ENCODE assay signal across 26 cellular contexts in the genomic region with DNA sequence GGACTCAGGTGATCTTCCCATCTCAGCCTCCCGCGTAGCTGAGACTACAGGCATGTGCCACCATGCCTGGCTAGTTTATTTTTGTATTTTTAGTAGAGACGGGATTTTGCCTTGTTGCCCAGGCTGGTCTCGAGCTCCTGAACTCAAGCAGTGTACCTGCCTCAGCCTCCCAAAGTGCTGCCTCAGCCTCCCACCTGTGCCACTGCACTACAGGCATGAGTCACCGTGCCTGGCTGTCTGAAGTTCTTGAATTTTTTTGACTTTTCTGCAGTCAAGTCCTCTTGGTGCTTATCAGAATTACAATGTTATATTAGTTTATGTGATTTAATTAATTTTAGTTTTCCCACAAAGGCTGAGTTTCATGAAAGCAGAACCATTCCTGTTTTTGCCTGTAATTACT.
"Had no signal": no experiment of that assay in that cellular context is flagged by ENCODE, and none has a peak within 500 bp of the region (broad histone marks: within the 10 kb centered on the region; RNA-seq: fewer than 3 reads in every experiment).

No MANE protein-coding gene starts in this region.

- H3K9me3 Mint-ChIP-seq: activated CD8-positive, alpha-beta T cell treated with anti-CD3 and anti-CD28 coated beads for 36 hours; activated T-cell treated with anti-CD3 and anti-CD28 coated beads, Interleukin-2, amount 50 U/mL, for 72 hours; naive thymus-derived CD8-positive, alpha-beta T cell; neural crest cell; T-helper 1 cell treated with Interleukin-12 subunit alpha and Interleukin-12 subunit beta and Interleukin-4 antibody, amounts not matched to agents 30 μg/mL and 1 μg/mL, for 36 hours had no signal

- H3K4me3 Mint-ChIP-seq: activated CD8-positive, alpha-beta memory T cell treated with anti-CD3 and anti-CD28 coated beads, Interleukin-2, amount 10 ng/mL, durations not matched to agents 7 days and 5 days; activated CD8-positive, alpha-beta T cell treated with anti-CD3 and anti-CD28 coated beads for 36 hours; activated T-cell treated with anti-CD3 and anti-CD28 coated beads, Interleukin-2, amount 50 U/mL, for 72 hours; naive thymus-derived CD8-positive, alpha-beta T cell; neural crest cell; T-helper 1 cell treated with Interleukin-12 subunit alpha and Interleukin-12 subunit beta and Interleukin-4 antibody, amounts not matched to agents 30 μg/mL and 1 μg/mL, for 36 hours had no signal

- H3K36me3 ChIP-seq: brain microvascular endothelial cell, right atrium auricular region had no signal

- H3K4me3 ChIP-seq: adrenal gland, right atrium auricular region, spleen, tibial nerve had no signal

- ATAC-seq: activated CD8-positive, alpha-beta memory T cell treated with anti-CD3 and anti-CD28 coated beads, Interleukin-2, amount 10 ng/mL, durations not matched to agents 7 days and 5 days; activated CD8-positive, alpha-beta T cell treated with anti-CD3 and anti-CD28 coated beads for 36 hours; activated naive CD4-positive, alpha-beta T cell treated with anti-CD3 and anti-CD28 coated beads, Interleukin-2, amount 50 U/mL, for 72 hours; activated T-cell treated with anti-CD3 and anti-CD28 coated beads, Interleukin-2, amount 50 U/mL, for 72 hours; esophagus mucosa; left ventricle myocardium superior; naive thymus-derived CD8-positive, alpha-beta T cell had no signal

- DNase-seq: activated CD4-positive, alpha-beta T cell treated with anti-CD3 and anti-CD28 coated beads, Interleukin-2, amount 50 U/mL, for 1 hour; activated CD4-positive, CD25-positive, alpha-beta regulatory T cell treated with anti-CD3 and anti-CD28 coated beads, Interleukin-2, amount 50 U/mL, for 72 hours; activated CD8-positive, alpha-beta memory T cell treated with anti-CD3 and anti-CD28 coated beads, Interleukin-2, amount 10 ng/mL, durations not matched to agents 7 days and 5 days; activated CD8-positive, alpha-beta T cell treated with anti-CD3 and anti-CD28 coated beads for 36 hours; activated naive CD4-positive, alpha-beta T cell; activated T-cell treated with anti-CD3 and anti-CD28 coated beads, Interleukin-2, amount 50 U/mL, for 72 hours; adrenal gland; aorta; brain microvascular endothelial cell; foreskin fibroblast; islet precursor cell; left ventricle myocardium superior; naive thymus-derived CD8-positive, alpha-beta T cell; spleen; stimulated activated CD4-positive, alpha-beta T cell treated with anti-CD3 and anti-CD28 coated beads, Interleukin-2, amount 100 ng/mL, for 48 hours; stimulated activated naive CD4-positive, alpha-beta T cell treated with Interleukin-2 at 50 U/mL for 16 hours; T1000; WERI-Rb-1 had no signal

- H3K27ac ChIP-seq: adrenal gland, brain microvascular endothelial cell, parathyroid adenoma, right atrium auricular region, spleen, tibial nerve, WERI-Rb-1 had no signal

- H3K27me3 Mint-ChIP-seq: activated CD8-positive, alpha-beta memory T cell treated with anti-CD3 and anti-CD28 coated beads, Interleukin-2, amount 10 ng/mL, durations not matched to agents 7 days and 5 days; activated CD8-positive, alpha-beta T cell treated with anti-CD3 and anti-CD28 coated beads for 36 hours; naive thymus-derived CD8-positive, alpha-beta T cell had no signal

- H3K4me1 ChIP-seq: parathyroid adenoma had no signal

- H3K27me3 ChIP-seq: adrenal gland, brain microvascular endothelial cell, right atrium auricular region, spleen, tibial nerve had no signal

- H2AFZ ChIP-seq: parathyroid adenoma had no signal

- H3K27ac Mint-ChIP-seq: activated CD8-positive, alpha-beta memory T cell treated with anti-CD3 and anti-CD28 coated beads, Interleukin-2, amount 10 ng/mL, durations not matched to agents 7 days and 5 days; activated CD8-positive, alpha-beta T cell treated with anti-CD3 and anti-CD28 coated beads for 36 hours; activated T-cell treated with anti-CD3 and anti-CD28 coated beads, Interleukin-2, amount 50 U/mL, for 72 hours; T-helper 1 cell treated with Interleukin-12 subunit alpha and Interleukin-12 subunit beta and Interleukin-4 antibody, amounts not matched to agents 30 μg/mL and 1 μg/mL, for 36 hours had no signal

- FAIRE-seq: endothelial cell of umbilical vein had no signal

- H3K9me3 ChIP-seq: adrenal gland, right atrium auricular region, spleen, tibial nerve had no signal
